In the genomic region with DNA sequence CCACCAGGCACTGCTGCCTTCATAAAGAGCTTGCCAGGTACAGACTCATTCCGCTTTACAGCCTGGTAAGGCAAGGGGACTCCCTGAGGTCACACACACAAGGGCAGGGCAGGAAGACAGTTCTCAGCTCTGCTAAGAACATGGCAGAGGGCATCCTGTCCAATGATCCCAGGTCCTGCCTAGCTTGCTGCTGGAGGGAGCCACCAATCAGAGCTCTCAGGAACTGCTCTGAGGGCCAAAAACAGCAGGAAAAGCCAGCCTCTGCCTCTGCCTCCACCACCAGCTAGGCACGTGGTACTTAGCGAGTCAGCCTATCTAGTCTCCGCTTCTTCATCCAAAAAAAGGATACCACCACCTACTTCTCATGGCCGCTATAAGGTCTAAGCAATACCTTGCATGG, we compare ENCODE assay signal across 24 cellular contexts.
DNase-seq lines count a peak whose midpoint lies in the region; ATAC-seq and TF ChIP-seq lines count a peak whose summit lies in the region.
"Had no signal": no experiment of that assay in that cellular context is flagged by ENCODE, and none has a peak within 500 bp of the region (broad histone marks: within the 10 kb centered on the region; RNA-seq: fewer than 3 reads in every experiment).

No MANE protein-coding gene starts in this region.

- H3K9me3 Mint-ChIP-seq in chondrocyte (ENCODE audit: low read depth), result no peaks in the 10 kb centered on the region
- no peaks in the 10 kb centered on the region for H3K9me3 Mint-ChIP-seq in endothelial cell (ENCODE audit: unreplicated experiment)
- no peaks in the 10 kb centered on the region for H3K9me3 Mint-ChIP-seq in stimulated activated effector memory CD8-positive, alpha-beta T cell treated with anti-CD3 and anti-CD28 coated beads, Interleukin-12 subunit alpha, Interleukin-12 subunit beta, amount 100 ng/mL, for 72 hours
- H3K9me3 Mint-ChIP-seq: CD4-positive, alpha-beta memory T cell had no signal

- H3K27me3 Mint-ChIP-seq in chondrocyte (ENCODE audit: low read depth) (no peaks in the 10 kb centered on the region), endothelial cell (ENCODE audit: unreplicated experiment) (no peaks in the 10 kb centered on the region)
- H3K27me3 Mint-ChIP-seq: CD4-positive, alpha-beta memory T cell had no signal

- peaks cover 95% of the 10 kb centered on the region for H3K36me3 ChIP-seq in osteoblast (ENCODE audit: insufficient read depth, low read length)

- DNase-seq in chondrocyte (ENCODE audit: low spot score), result peak; percentile 20
- no peak for DNase-seq in endothelial cell (ENCODE audit: low spot score)
- DNase-seq in osteoblast (ENCODE audit: insufficient read length, low spot score, missing footprints), result peak; percentile 75
- DNase-seq in stimulated activated effector memory CD8-positive, alpha-beta T cell treated with anti-CD3 and anti-CD28 coated beads, Interleukin-12 subunit alpha, Interleukin-12 subunit beta, amount 100 ng/mL, for 72 hours (ENCODE audit: low spot score in 2 of 2), result no peak
- no peak for DNase-seq in stimulated activated CD4-positive, alpha-beta T cell treated with anti-CD3 and anti-CD28 coated beads, Interleukin-4, amount 100 ng/mL, for 1 hour
- DNase-seq: C1 segment of cervical spinal cord; Caco-2; CD4-positive, alpha-beta memory T cell; GM23248; H7; KBM-7; MV-4-11; NCI-H1105; NCI-H1436 treated with DMSO at 0.1 percent for 48 hours; NCI-H187 treated with DMSO at 0.1 percent for 48 hours; NCI-H2171 treated with DMSO at 0.1 percent for 48 hours; NCI-H345; NCI-H510A treated with DMSO at 0.1 percent for 48 hours; NCI-H774; NK-92 treated with Interleukin-12 subunit alpha and Interleukin-12 subunit beta, amount 100 ng/mL, for 24 hours; PC-3 had no signal

- TF ChIP-seq CTCF in chondrocyte (IDR thresholded peaks at IDR 0.05) (no peak), endothelial cell (IDR thresholded peaks at IDR 0.05; ENCODE audit: unreplicated experiment) (no peak), osteoblast (IDR thresholded peaks at IDR 0.05; ENCODE audit: extremely low read depth, low read depth, low read length) (no peak)

- no peaks in the 10 kb centered on the region for H4K20me1 ChIP-seq in osteoblast (ENCODE audit: insufficient read depth, low read length)

- H3K27ac Mint-ChIP-seq in chondrocyte (ENCODE audit: unreplicated experiment), result no peak overlapping the region
- H3K27ac Mint-ChIP-seq in endothelial cell (ENCODE audit: unreplicated experiment), result no peak overlapping the region
- peak overlapping the region; percentile 74 for H3K27ac Mint-ChIP-seq in stimulated activated effector memory CD8-positive, alpha-beta T cell treated with anti-CD3 and anti-CD28 coated beads, Interleukin-12 subunit alpha, Interleukin-12 subunit beta, amount 100 ng/mL, for 72 hours

- no peak for ATAC-seq in stimulated activated effector memory CD8-positive, alpha-beta T cell treated with anti-CD3 and anti-CD28 coated beads, Interleukin-12 subunit alpha, Interleukin-12 subunit beta, amount 100 ng/mL, for 72 hours
- no peak for ATAC-seq in GM21423 (IDR thresholded peaks at IDR 0.05; ENCODE audit: unreplicated experiment)
- ATAC-seq in HG03196 (IDR thresholded peaks at IDR 0.05; ENCODE audit: unreplicated experiment), result no peak
- ATAC-seq: PC-3 had no signal

- no peaks in the 10 kb centered on the region for H3K27me3 ChIP-seq in osteoblast (ENCODE audit: insufficient read depth, low read length)
- H3K27me3 ChIP-seq: SJSA1 had no signal

- H3K36me3 Mint-ChIP-seq in chondrocyte (ENCODE audit: low read depth) (peaks cover 55% of the 10 kb centered on the region), endothelial cell (ENCODE audit: low read depth, unreplicated experiment) (peaks cover 68% of the 10 kb centered on the region)
- H3K36me3 Mint-ChIP-seq in stimulated activated effector memory CD8-positive, alpha-beta T cell treated with anti-CD3 and anti-CD28 coated beads, Interleukin-12 subunit alpha, Interleukin-12 subunit beta, amount 100 ng/mL, for 72 hours, result peaks cover 95% of the 10 kb centered on the region

- no peaks in the 10 kb centered on the region for H3K79me2 ChIP-seq in osteoblast (ENCODE audit: insufficient read depth, low read length)

- H3K4me3 Mint-ChIP-seq in chondrocyte (ENCODE audit: unreplicated experiment), result no peak overlapping the region
- peak overlapping the region; percentile 34 for H3K4me3 Mint-ChIP-seq in endothelial cell (ENCODE audit: unreplicated experiment)
- no peak overlapping the region for H3K4me3 Mint-ChIP-seq in stimulated activated effector memory CD8-positive, alpha-beta T cell treated with anti-CD3 and anti-CD28 coated beads, Interleukin-12 subunit alpha, Interleukin-12 subunit beta, amount 100 ng/mL, for 72 hours
- H3K4me3 Mint-ChIP-seq: CD4-positive, alpha-beta memory T cell had no signal

- no peak overlapping the region for H3K27ac ChIP-seq in osteoblast (ENCODE audit: low read depth, low read length)
- H3K27ac ChIP-seq: GM23248, SJSA1 had no signal

- H3K4me3 ChIP-seq in osteoblast (ENCODE audit: insufficient read depth, low read length), result no peak overlapping the region
- H3K4me3 ChIP-seq: GM23248, SJSA1 had no signal

- no peak overlapping the region for H2AFZ ChIP-seq in osteoblast (ENCODE audit: low read length)
- H2AFZ ChIP-seq: GM23248 had no signal

- no peaks in the 10 kb centered on the region for H3K4me1 ChIP-seq in osteoblast (ENCODE audit: insufficient read depth, low read length)
- H3K4me1 ChIP-seq: Caco-2, SJSA1 had no signal

- H3K4me1 Mint-ChIP-seq in chondrocyte (ENCODE audit: low read depth), result no peaks in the 10 kb centered on the region
- no peaks in the 10 kb centered on the region for H3K4me1 Mint-ChIP-seq in endothelial cell (ENCODE audit: unreplicated experiment)
- no peaks in the 10 kb centered on the region for H3K4me1 Mint-ChIP-seq in stimulated activated effector memory CD8-positive, alpha-beta T cell treated with anti-CD3 and anti-CD28 coated beads, Interleukin-12 subunit alpha, Interleukin-12 subunit beta, amount 100 ng/mL, for 72 hours
- H3K4me1 Mint-ChIP-seq: CD4-positive, alpha-beta memory T cell had no signal

- H3K9me3 ChIP-seq in osteoblast (ENCODE audit: low read depth, low read length), result no peaks in the 10 kb centered on the region
- H3K9me3 ChIP-seq: Caco-2, SJSA1 had no signal

- H3K4me2 ChIP-seq in osteoblast (ENCODE audit: insufficient read depth, low read length), result no peak overlapping the region

Comparison
In these comparisons a context has a peak if more than half of its experiments do, and no peak if none do; other contexts are left out.
1. DNase-seq: peak in chondrocyte (single experiment) and osteoblast (single experiment); none in endothelial cell (single experiment), stimulated activated effector memory CD8-positive, alpha-beta T cell treated with anti-CD3 and anti-CD28 coated beads, Interleukin-12 subunit alpha, Interleukin-12 subunit beta, amount 100 ng/mL, for 72 hours (0 of 2) and stimulated activated CD4-positive, alpha-beta T cell treated with anti-CD3 and anti-CD28 coated beads, Interleukin-4, amount 100 ng/mL, for 1 hour (single experiment).